In the genomic region with DNA sequence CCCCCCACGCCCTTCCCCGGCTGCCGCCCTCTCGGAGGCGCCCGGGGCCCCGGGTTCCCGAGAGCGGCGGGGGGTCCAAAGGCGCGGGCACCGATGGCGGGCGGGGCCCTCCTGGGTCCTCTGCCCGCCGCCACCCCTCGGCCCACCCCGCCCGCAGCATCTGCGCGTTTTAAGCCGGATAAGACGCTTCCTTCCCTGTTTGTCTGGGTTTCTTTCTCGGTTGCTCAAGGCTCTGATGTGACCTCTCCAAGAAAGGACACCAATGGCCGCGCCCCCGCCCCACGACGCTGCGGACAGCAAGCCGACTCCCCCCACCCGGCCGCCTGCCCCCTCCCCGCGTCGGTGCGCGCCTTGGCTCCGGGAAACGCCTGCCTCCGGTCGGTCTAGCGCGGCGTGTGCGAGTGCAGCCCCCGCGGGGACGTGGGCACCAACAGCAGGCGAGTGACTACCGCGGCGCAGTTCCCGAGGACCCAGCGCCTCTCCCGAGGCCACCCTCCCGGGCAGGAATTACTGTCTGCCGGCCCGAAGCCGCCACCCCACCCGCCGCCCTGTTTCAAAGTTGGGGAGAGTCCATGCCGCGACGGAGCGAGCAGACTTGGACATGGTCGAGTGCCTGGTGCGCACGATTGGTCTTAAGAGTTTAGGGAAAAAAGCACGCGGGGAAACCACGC, we compare ENCODE assay signal across 16 cellular contexts. TPM values are rescaled to one million over a fixed set of nuclear protein-coding genes. Genes with fewer than 3 reads are reported as not detected.
"Had no signal": no experiment of that assay in that cellular context is flagged by ENCODE, and none has a peak within 500 bp of the region (broad histone marks: within the 10 kb centered on the region; RNA-seq: fewer than 3 reads in every experiment).

No MANE protein-coding gene starts in this region.

- H3K9me3 Mint-ChIP-seq: activated CD4-positive, alpha-beta T cell treated with anti-CD3 and anti-CD28 coated beads, Interleukin-2, amount 10 ng/mL, durations not matched to agents 7 days and 5 days; activated naive CD8-positive, alpha-beta T cell treated with anti-CD3 and anti-CD28 coated beads, Interleukin-2, amount 50 U/mL, for 24 hours; stimulated activated memory B cell treated with anti-CD40 and anti-IgM and Interleukin-4, amounts not matched to agents 10 μg/mL and 1 μg/mL and 100 μg/mL, for 72 hours had no signal

- H3K4me1 Mint-ChIP-seq: activated CD4-positive, alpha-beta T cell treated with anti-CD3 and anti-CD28 coated beads, Interleukin-2, amount 10 ng/mL, durations not matched to agents 7 days and 5 days; activated naive CD8-positive, alpha-beta T cell treated with anti-CD3 and anti-CD28 coated beads, Interleukin-2, amount 50 U/mL, for 24 hours had no signal

- H3K27ac Mint-ChIP-seq: activated CD4-positive, alpha-beta T cell treated with anti-CD3 and anti-CD28 coated beads, Interleukin-2, amount 10 ng/mL, durations not matched to agents 7 days and 5 days; activated naive CD8-positive, alpha-beta T cell treated with anti-CD3 and anti-CD28 coated beads, Interleukin-2, amount 50 U/mL, for 24 hours; stimulated activated memory B cell treated with anti-CD40 and anti-IgM and Interleukin-4, amounts not matched to agents 10 μg/mL and 1 μg/mL and 100 μg/mL, for 72 hours had no signal

- DNase-seq: activated CD4-positive, alpha-beta T cell treated with anti-CD3 and anti-CD28 coated beads, Interleukin-2, amount 10 ng/mL, durations not matched to agents 7 days and 5 days; activated CD8-positive, alpha-beta memory T cell treated with anti-CD3 and anti-CD28 coated beads for 24 hours; activated naive CD4-positive, alpha-beta T cell treated with Interleukin-2 at 50 U/mL for 16 hours; activated naive CD8-positive, alpha-beta T cell treated with anti-CD3 and anti-CD28 coated beads, Interleukin-2, amount 50 U/mL, for 24 hours; esophagus squamous epithelium; foreskin fibroblast; T1000 had no signal

- H3K36me3 ChIP-seq: ascending aorta, esophagus squamous epithelium, tibial nerve had no signal

- H3K36me3 Mint-ChIP-seq: stimulated activated memory B cell treated with anti-CD40 and anti-IgM and Interleukin-4, amounts not matched to agents 10 μg/mL and 1 μg/mL and 100 μg/mL, for 72 hours had no signal

- H3K4me3 ChIP-seq: ascending aorta, esophagus squamous epithelium had no signal

- ATAC-seq: activated naive CD8-positive, alpha-beta T cell treated with anti-CD3 and anti-CD28 coated beads, Interleukin-2, amount 50 U/mL, for 24 hours; right cardiac atrium; stimulated activated memory B cell treated with anti-CD40 and anti-IgM and Interleukin-4, amounts not matched to agents 10 μg/mL and 1 μg/mL and 100 μg/mL, for 72 hours had no signal

- H3K4me3 Mint-ChIP-seq: activated CD4-positive, alpha-beta T cell treated with anti-CD3 and anti-CD28 coated beads, Interleukin-2, amount 10 ng/mL, durations not matched to agents 7 days and 5 days; activated naive CD8-positive, alpha-beta T cell treated with anti-CD3 and anti-CD28 coated beads, Interleukin-2, amount 50 U/mL, for 24 hours; stimulated activated memory B cell treated with anti-CD40 and anti-IgM and Interleukin-4, amounts not matched to agents 10 μg/mL and 1 μg/mL and 100 μg/mL, for 72 hours had no signal

- H3K4me1 ChIP-seq: ascending aorta had no signal

- H3K27ac ChIP-seq: ascending aorta, esophagus squamous epithelium, tibial nerve had no signal

- H3K9me3 ChIP-seq: ascending aorta, esophagus squamous epithelium had no signal

RNA-seq across cellular contexts. Expression of a gene that starts 21.1 kb away (rescaled TPM):
- total RNA-seq: activated CD4-positive, alpha-beta T cell treated with anti-CD3 and anti-CD28 coated beads, Interleukin-2, amount 10 ng/mL, durations not matched to agents 7 days and 5 days; ascending aorta; kidney epithelial cell; liver; mesenteric fat pad; myocyte; right cardiac atrium; subcutaneous adipose tissue had no signal
- polyA plus RNA-seq: liver, right cardiac atrium had no signal
